In genomic region chr1:23555949-23556640, GRCh38 we compare ENCODE assay signal across 8 cellular contexts. TPM values are rescaled to one million over a fixed set of nuclear protein-coding genes. Genes with fewer than 3 reads are reported as not detected.
A peak's percentile ranks its signal among the peaks of the same experiment; 100 is the strongest.
DNase-seq lines count a peak whose midpoint lies in the region; ATAC-seq lines count a peak whose summit lies in the region.

No MANE protein-coding gene starts in this region.

- H3K36me3 Mint-ChIP-seq in dendritic cell treated with granulocyte-macrophage colony-stimulating factor and Interleukin-4, amounts not matched to agents 40 ng/mL and 50 ng/mL, for 4 days (ENCODE audit: low read depth): peaks cover 38% of the 10 kb centered on the region
- peaks cover 5 to 8% of the 10 kb centered on the region in 2 donors for H3K36me3 Mint-ChIP-seq in naive B cell

- ATAC-seq in naive B cell (ENCODE audit: low read depth in 2 of 2) (no peak), HG02973 (IDR thresholded peaks at IDR 0.05; ENCODE audit: unreplicated experiment) (no peak), sciatic nerve (no peak), HG03469 (IDR thresholded peaks at IDR 0.05; ENCODE audit: unreplicated experiment) (no peak)

- peak overlapping the region; percentile 93 for H3K27ac Mint-ChIP-seq in dendritic cell treated with granulocyte-macrophage colony-stimulating factor and Interleukin-4, amounts not matched to agents 40 ng/mL and 50 ng/mL, for 4 days
- peak overlapping the region in 5 of 6 donors; percentile 38 to 97 (median 93) for H3K27ac Mint-ChIP-seq in naive B cell

- no peak overlapping the region for H3K4me3 Mint-ChIP-seq in dendritic cell treated with granulocyte-macrophage colony-stimulating factor and Interleukin-4, amounts not matched to agents 40 ng/mL and 50 ng/mL, for 4 days
- H3K4me3 Mint-ChIP-seq in naive B cell: peak overlapping the region; percentile 89 to 100 (median 96)

- DNase-seq in EH (ENCODE audit: low read depth): peak; percentile 92
- DNase-seq in NCI-H2227 treated with DMSO at 0.1 percent for 48 hours (lab: John Stamatoyannopoulos, UW): peak; percentile 82
- no peak for DNase-seq in naive B cell
- no peak for DNase-seq in sciatic nerve (ENCODE audit: low spot score)
- no peak for DNase-seq in activated effector memory CD4-positive, alpha-beta T cell treated with anti-CD3 and anti-CD28 coated beads, Interleukin-2, amount 50 U/mL, for 16 hours

- intact Hi-C loops in dendritic cell treated with granulocyte-macrophage colony-stimulating factor and Interleukin-4, amounts not matched to agents 40 ng/mL and 50 ng/mL, for 4 days (cut with micrococcal nuclease): no loop called here
- intact Hi-C loops in sciatic nerve (cut with DNase I): no loop called here

- peaks cover 62% of the 10 kb centered on the region for H3K4me1 Mint-ChIP-seq in dendritic cell treated with granulocyte-macrophage colony-stimulating factor and Interleukin-4, amounts not matched to agents 40 ng/mL and 50 ng/mL, for 4 days (ENCODE audit: low read depth)
- H3K4me1 Mint-ChIP-seq in naive B cell: peaks cover 54 to 78% (median 68%) of the 10 kb centered on the region in 3 donors

- no peaks in the 10 kb centered on the region for H3K9me3 Mint-ChIP-seq in dendritic cell treated with granulocyte-macrophage colony-stimulating factor and Interleukin-4, amounts not matched to agents 40 ng/mL and 50 ng/mL, for 4 days
- H3K9me3 Mint-ChIP-seq in naive B cell: no peaks in the 10 kb centered on the region

- H3K27me3 Mint-ChIP-seq in dendritic cell treated with granulocyte-macrophage colony-stimulating factor and Interleukin-4, amounts not matched to agents 40 ng/mL and 50 ng/mL, for 4 days: peaks cover 62% of the 10 kb centered on the region
- no peaks in the 10 kb centered on the region for H3K27me3 Mint-ChIP-seq in naive B cell

RNA-seq across cellular contexts. Expression of gene ID3, which starts 3.2 kb away (rescaled TPM):
- polyA plus RNA-seq in naive B cell (ENCODE audit: low read depth in 6 of 6): 10 to 100 TPM; 23.9 to 52.0 (median 31.2) TPM
- total RNA-seq in sciatic nerve: 289 TPM

RNA-seq across cellular contexts. Expression of gene E2F2, which starts 25.1 kb away (rescaled TPM):
- polyA plus RNA-seq in naive B cell (ENCODE audit: low read depth in 6 of 6): 1 to 10 TPM in 2 of 6 donors, under 1 TPM in 4; 0.06 to 1.7 (median 0.46) TPM
- total RNA-seq in sciatic nerve: 2.1 TPM

Comparison
In these comparisons a context has a peak if more than half of its experiments do, and no peak if none do; other contexts are left out.
1. DNase-seq: peak in EH (single experiment) and NCI-H2227 treated with DMSO at 0.1 percent for 48 hours (single experiment); none in naive B cell (single experiment), sciatic nerve (single experiment) and activated effector memory CD4-positive, alpha-beta T cell treated with anti-CD3 and anti-CD28 coated beads, Interleukin-2, amount 50 U/mL, for 16 hours (single experiment).